In the genomic region with DNA sequence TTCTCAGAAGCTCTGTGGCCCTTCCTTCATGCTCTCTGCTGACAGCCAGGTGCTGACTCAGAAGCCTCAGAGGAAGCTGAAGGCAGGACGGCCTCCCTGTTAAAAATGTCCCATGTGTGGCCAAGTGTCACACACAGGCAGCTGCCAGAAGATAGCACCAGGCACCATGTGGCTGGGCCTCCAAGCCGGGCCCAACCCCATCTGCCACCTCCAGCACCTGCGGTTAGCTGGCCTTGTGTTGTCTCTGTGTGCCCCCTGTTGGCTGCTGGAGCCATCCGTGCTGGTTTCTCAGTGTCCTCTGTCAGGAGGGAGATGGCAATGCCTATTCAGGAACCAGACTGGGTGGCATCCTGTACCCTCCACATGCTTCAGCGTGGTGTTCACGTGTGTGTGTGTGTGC, we compare ENCODE assay signal across 9 cellular contexts.
DNase-seq lines count a peak whose midpoint lies in the region; ATAC-seq and TF ChIP-seq lines count a peak whose summit lies in the region.
"Had no signal": no experiment of that assay in that cellular context is flagged by ENCODE, and none has a peak within 500 bp of the region (broad histone marks: within the 10 kb centered on the region; RNA-seq: fewer than 3 reads in every experiment).

No MANE protein-coding gene starts in this region.

- TF ChIP-seq CTCF in astrocyte of the cerebellum (IDR thresholded peaks at IDR 0.05; ENCODE audit: low read depth, low read length, missing control alignments) (peak; percentile 32), nephron progenitor cell (IDR thresholded peaks at IDR 0.05) (peak; percentile 19)

- no peak overlapping the region for H3K4me3 ChIP-seq in astrocyte of the cerebellum (ENCODE audit: low read depth, low read length)

- H3K36me3 Mint-ChIP-seq in nephron progenitor cell (ENCODE audit: low read depth): no peaks in the 10 kb centered on the region

- ATAC-seq in GM18907 (IDR thresholded peaks at IDR 0.05; ENCODE audit: unreplicated experiment) (peak; percentile 47), HG02870 (IDR thresholded peaks at IDR 0.05; ENCODE audit: unreplicated experiment) (no peak), GM21717 (IDR thresholded peaks at IDR 0.05; ENCODE audit: unreplicated experiment) (no peak)

- H3K27me3 Mint-ChIP-seq in nephron progenitor cell (ENCODE audit: low read depth, poor library complexity): peaks cover 4% of the 10 kb centered on the region

- in situ Hi-C loops in astrocyte of the cerebellum (cut with HindIII; ENCODE audit: low sequenced_read_pairs): no loop called here

- H3K4me3 Mint-ChIP-seq in nephron progenitor cell: no peak overlapping the region
- H3K4me3 Mint-ChIP-seq: central memory CD8-positive, alpha-beta T cell had no signal

- DNase-seq in CMK (ENCODE audit: low read depth) (peak; percentile 22), NCI-H2029 treated with DMSO at 0.1 percent for 48 hours (lab: John Stamatoyannopoulos, UW) (peak; percentile 14), astrocyte of the cerebellum (ENCODE audit: low read depth) (no peak), nephron progenitor cell (peak; percentile 36)
- DNase-seq in effector CD8-positive, alpha-beta T cell (lab: John Stamatoyannopoulos, UW): no peak

- peaks cover 18% of the 10 kb centered on the region for H3K4me1 Mint-ChIP-seq in nephron progenitor cell
- H3K4me1 Mint-ChIP-seq: central memory CD8-positive, alpha-beta T cell had no signal

- H3K27ac Mint-ChIP-seq in nephron progenitor cell: no peak overlapping the region

- no peaks in the 10 kb centered on the region for H3K9me3 Mint-ChIP-seq in nephron progenitor cell
- H3K9me3 Mint-ChIP-seq: central memory CD8-positive, alpha-beta T cell had no signal

Comparison
In these comparisons a context has a peak if more than half of its experiments do, and no peak if none do; other contexts are left out.
1. DNase-seq: peak in CMK (single experiment), NCI-H2029 treated with DMSO at 0.1 percent for 48 hours (single experiment) and nephron progenitor cell (single experiment); none in astrocyte of the cerebellum (single experiment) and effector CD8-positive, alpha-beta T cell (single experiment).